8 cellular contexts compared by ENCODE assay signal in genomic region chr17:9576521-9577401, GRCh38.
DNase-seq lines count a peak whose midpoint lies in the region; ATAC-seq and TF ChIP-seq lines count a peak whose summit lies in the region.

Gene CFAP52 (plus strand): TSS chr17:9576642. CDS start chr17:9576696, 54 bp downstream.

- TF ChIP-seq POLR2A in erythroblast (IDR thresholded peaks at IDR 0.05; ENCODE audit: low read length), result no peak

- peak; percentile 47 for ATAC-seq in HG03196 (IDR thresholded peaks at IDR 0.05; ENCODE audit: unreplicated experiment)

- peaks cover 4% of the 10 kb centered on the region; the same call in 1 of the 2 replicates for H3F3A ChIP-seq in OCI-LY1 (ENCODE audit: insufficient read depth, low read length)

- DNase-seq in ELR (ENCODE audit: low read depth) (peak; percentile 86), erythroblast (lab: John Stamatoyannopoulos, UW) (peak; percentile 84 to 89), DMS153 treated with DMSO at 0.1 percent for 48 hours (lab: John Stamatoyannopoulos, UW; ENCODE audit: unreplicated experiment) (no peak)
- peak; percentile 77 for DNase-seq in activated T-cell treated with anti-CD3 and anti-CD28 coated beads, Interleukin-2, amount 50 U/mL, for 1 hour
- peak; percentile 17 to 60 for DNase-seq in stimulated activated CD8-positive, alpha-beta memory T cell treated with anti-CD3 and anti-CD28 coated beads, Interleukin-4, amount 100 ng/mL, for 1 hour (ENCODE audit: low read depth in 2 of 2, low spot score in 1 of 2)

- no peaks in the 10 kb centered on the region for H3K9me3 ChIP-seq in OCI-LY1 (ENCODE audit: low read length)
- H3K9me3 ChIP-seq in mucosa of rectum (ENCODE audit: control insufficient read depth in 2 of 2, low read length in 2 of 2), result no peaks in the 10 kb centered on the region

- no peaks in the 10 kb centered on the region for H4K20me1 ChIP-seq in OCI-LY1 (ENCODE audit: insufficient read depth, low read length)

- H3K36me3 ChIP-seq in OCI-LY1 (ENCODE audit: insufficient read depth, low read length), result no peaks in the 10 kb centered on the region
- no peaks in the 10 kb centered on the region for H3K36me3 ChIP-seq in mucosa of rectum (ENCODE audit: control insufficient read depth in 2 of 2, insufficient read depth in 2 of 2, low read length in 2 of 2)

- H3K27ac ChIP-seq in OCI-LY1 (ENCODE audit: low read depth, low read length, poor library complexity, severe bottlenecking) (no peak within 1 kb of the TSS), mucosa of rectum (ENCODE audit: low read depth in 2 of 2, low read length in 2 of 2) (peak within 1 kb of the TSS in 1 of 2 donors; percentile 38)

- H3K9ac ChIP-seq in OCI-LY1 (ENCODE audit: low read length) (peak within 1 kb of the TSS; percentile 93), mucosa of rectum (ENCODE audit: low read depth in 1 of 2, low read length in 2 of 2) (peak within 1 kb of the TSS; percentile 81 to 86)

- H3K4me3 ChIP-seq in OCI-LY1 (ENCODE audit: low read depth, low read length, poor library complexity, severe bottlenecking), result peak within 1 kb of the TSS; percentile 94
- H3K4me3 ChIP-seq in mucosa of rectum (ENCODE audit: low read length in 2 of 2), result peak within 1 kb of the TSS; percentile 88 to 99

- peak within 1 kb of the TSS; percentile 82 for H3K4me2 ChIP-seq in OCI-LY1 (ENCODE audit: low read length)

- H3K9me2 ChIP-seq in OCI-LY1 (ENCODE audit: low read depth, low read length), result no peaks in the 10 kb centered on the region

- H3K4me1 ChIP-seq in OCI-LY1 (ENCODE audit: insufficient read depth, low read length, severe bottlenecking) (peaks cover 22% of the 10 kb centered on the region), mucosa of rectum (ENCODE audit: control insufficient read depth in 2 of 2, insufficient read depth in 2 of 2, low read length in 2 of 2) (peaks cover 6 to 19% of the 10 kb centered on the region in 2 donors)

- H2AFZ ChIP-seq in OCI-LY1 (ENCODE audit: low read length), result peak within 1 kb of the TSS; percentile 95

- H3K27me3 ChIP-seq in OCI-LY1 (ENCODE audit: insufficient read depth, low read length) (no peaks in the 10 kb centered on the region), mucosa of rectum (ENCODE audit: control insufficient read depth in 2 of 2, insufficient read depth in 2 of 2, low read length in 2 of 2) (no peaks in the 10 kb centered on the region)

- H3K79me2 ChIP-seq in OCI-LY1 (ENCODE audit: insufficient read depth, low read length), result no peaks in the 10 kb centered on the region

- peak; percentile 82 for TF ChIP-seq CTCF in OCI-LY1 (IDR thresholded peaks at IDR 0.05; ENCODE audit: low read length)
